1 cellular context compared by ENCODE assay signal in genomic region chr20:49482173-49482572, GRCh38.
TF ChIP-seq lines count a peak whose summit lies in the region.

No MANE protein-coding gene starts in this region.

TF ChIP-seq in WTC11, 78 proteins besides CTCF, POLR2A, EP300 and RAD21 (continued from another document):
- TF ChIP-seq HMGXB4 (CRISPR knock-in tag; IDR thresholded peaks at IDR 0.05): 0 out of 2 replicates have a peak, but pooled peaks have one; percentile 5
- TF ChIP-seq, protein P1, sequence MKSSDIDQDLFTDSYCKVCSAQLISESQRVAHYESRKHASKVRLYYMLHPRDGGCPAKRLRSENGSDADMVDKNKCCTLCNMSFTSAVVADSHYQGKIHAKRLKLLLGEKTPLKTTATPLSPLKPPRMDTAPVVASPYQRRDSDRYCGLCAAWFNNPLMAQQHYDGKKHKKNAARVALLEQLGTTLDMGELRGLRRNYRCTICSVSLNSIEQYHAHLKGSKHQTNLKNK (CRISPR knock-in tag; IDR thresholded peaks at IDR 0.05): no peak
- TF ChIP-seq NFYB (CRISPR knock-in tag; conservative IDR thresholded peaks at IDR 0.05; ENCODE audit: low read depth): no peak; the same call in 1 of the 2 replicates
- TF ChIP-seq ZBTB21 (CRISPR knock-in tag; IDR thresholded peaks at IDR 0.05; ENCODE audit: borderline replicate concordance): no peak
- TF ChIP-seq TP53 (CRISPR knock-in tag; IDR thresholded peaks at IDR 0.05): no peak
- TF ChIP-seq, protein P2, sequence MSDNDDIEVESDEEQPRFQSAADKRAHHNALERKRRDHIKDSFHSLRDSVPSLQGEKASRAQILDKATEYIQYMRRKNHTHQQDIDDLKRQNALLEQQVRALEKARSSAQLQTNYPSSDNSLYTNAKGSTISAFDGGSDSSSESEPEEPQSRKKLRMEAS (CRISPR knock-in tag; IDR thresholded peaks at IDR 0.05): peak; percentile 14; the same call in 1 of the 2 replicates
- no peak for TF ChIP-seq PREB (CRISPR knock-in tag; IDR thresholded peaks at IDR 0.05; ENCODE audit: borderline replicate concordance)
- no peak for TF ChIP-seq GTF2I (CRISPR knock-in tag; conservative IDR thresholded peaks at IDR 0.05)
- TF ChIP-seq GABPB1 (CRISPR knock-in tag; IDR thresholded peaks at IDR 0.05): no peak
- TF ChIP-seq ZNF671 (CRISPR knock-in tag; IDR thresholded peaks at IDR 0.05): no peak
- TF ChIP-seq, protein P3, sequence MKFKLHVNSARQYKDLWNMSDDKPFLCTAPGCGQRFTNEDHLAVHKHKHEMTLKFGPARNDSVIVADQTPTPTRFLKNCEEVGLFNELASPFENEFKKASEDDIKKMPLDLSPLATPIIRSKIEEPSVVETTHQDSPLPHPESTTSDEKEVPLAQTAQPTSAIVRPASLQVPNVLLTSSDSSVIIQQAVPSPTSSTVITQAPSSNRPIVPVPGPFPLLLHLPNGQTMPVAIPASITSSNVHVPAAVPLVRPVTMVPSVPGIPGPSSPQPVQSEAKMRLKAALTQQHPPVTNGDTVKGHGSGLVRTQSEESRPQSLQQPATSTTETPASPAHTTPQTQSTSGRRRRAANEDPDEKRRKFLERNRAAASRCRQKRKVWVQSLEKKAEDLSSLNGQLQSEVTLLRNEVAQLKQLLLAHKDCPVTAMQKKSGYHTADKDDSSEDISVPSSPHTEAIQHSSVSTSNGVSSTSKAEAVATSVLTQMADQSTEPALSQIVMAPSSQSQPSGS (CRISPR knock-in tag; IDR thresholded peaks at IDR 0.05; ENCODE audit: borderline replicate concordance, low read depth): 0 out of 2 replicates have a peak, but pooled peaks have one; percentile 9
- TF ChIP-seq, protein P4, sequence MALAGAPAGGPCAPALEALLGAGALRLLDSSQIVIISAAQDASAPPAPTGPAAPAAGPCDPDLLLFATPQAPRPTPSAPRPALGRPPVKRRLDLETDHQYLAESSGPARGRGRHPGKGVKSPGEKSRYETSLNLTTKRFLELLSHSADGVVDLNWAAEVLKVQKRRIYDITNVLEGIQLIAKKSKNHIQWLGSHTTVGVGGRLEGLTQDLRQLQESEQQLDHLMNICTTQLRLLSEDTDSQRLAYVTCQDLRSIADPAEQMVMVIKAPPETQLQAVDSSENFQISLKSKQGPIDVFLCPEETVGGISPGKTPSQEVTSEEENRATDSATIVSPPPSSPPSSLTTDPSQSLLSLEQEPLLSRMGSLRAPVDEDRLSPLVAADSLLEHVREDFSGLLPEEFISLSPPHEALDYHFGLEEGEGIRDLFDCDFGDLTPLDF (CRISPR knock-in tag; IDR thresholded peaks at IDR 0.05): no peak
- TF ChIP-seq, protein P5, sequence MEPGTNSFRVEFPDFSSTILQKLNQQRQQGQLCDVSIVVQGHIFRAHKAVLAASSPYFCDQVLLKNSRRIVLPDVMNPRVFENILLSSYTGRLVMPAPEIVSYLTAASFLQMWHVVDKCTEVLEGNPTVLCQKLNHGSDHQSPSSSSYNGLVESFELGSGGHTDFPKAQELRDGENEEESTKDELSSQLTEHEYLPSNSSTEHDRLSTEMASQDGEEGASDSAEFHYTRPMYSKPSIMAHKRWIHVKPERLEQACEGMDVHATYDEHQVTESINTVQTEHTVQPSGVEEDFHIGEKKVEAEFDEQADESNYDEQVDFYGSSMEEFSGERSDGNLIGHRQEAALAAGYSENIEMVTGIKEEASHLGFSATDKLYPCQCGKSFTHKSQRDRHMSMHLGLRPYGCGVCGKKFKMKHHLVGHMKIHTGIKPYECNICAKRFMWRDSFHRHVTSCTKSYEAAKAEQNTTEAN (CRISPR knock-in tag; IDR thresholded peaks at IDR 0.05): no peak
- peak; percentile 54 for TF ChIP-seq NR2C2 (CRISPR knock-in tag; IDR thresholded peaks at IDR 0.05)
- no peak for TF ChIP-seq SMAD3 (CRISPR knock-in tag; IDR thresholded peaks at IDR 0.05; ENCODE audit: borderline replicate concordance)
- no peak for TF ChIP-seq PRRX2 (CRISPR knock-in tag; IDR thresholded peaks at IDR 0.05)
- no peak for TF ChIP-seq OVOL2 (CRISPR knock-in tag; IDR thresholded peaks at IDR 0.05; ENCODE audit: borderline replicate concordance)
- TF ChIP-seq, protein P6, sequence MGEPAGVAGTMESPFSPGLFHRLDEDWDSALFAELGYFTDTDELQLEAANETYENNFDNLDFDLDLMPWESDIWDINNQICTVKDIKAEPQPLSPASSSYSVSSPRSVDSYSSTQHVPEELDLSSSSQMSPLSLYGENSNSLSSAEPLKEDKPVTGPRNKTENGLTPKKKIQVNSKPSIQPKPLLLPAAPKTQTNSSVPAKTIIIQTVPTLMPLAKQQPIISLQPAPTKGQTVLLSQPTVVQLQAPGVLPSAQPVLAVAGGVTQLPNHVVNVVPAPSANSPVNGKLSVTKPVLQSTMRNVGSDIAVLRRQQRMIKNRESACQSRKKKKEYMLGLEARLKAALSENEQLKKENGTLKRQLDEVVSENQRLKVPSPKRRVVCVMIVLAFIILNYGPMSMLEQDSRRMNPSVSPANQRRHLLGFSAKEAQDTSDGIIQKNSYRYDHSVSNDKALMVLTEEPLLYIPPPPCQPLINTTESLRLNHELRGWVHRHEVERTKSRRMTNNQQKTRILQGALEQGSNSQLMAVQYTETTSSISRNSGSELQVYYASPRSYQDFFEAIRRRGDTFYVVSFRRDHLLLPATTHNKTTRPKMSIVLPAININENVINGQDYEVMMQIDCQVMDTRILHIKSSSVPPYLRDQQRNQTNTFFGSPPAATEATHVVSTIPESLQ (CRISPR knock-in tag; IDR thresholded peaks at IDR 0.05): no peak
- 0 out of 2 replicates have a peak, but pooled peaks have one; percentile 29 for TF ChIP-seq ESRRA (CRISPR knock-in tag; IDR thresholded peaks at IDR 0.05; ENCODE audit: borderline replicate concordance)
- TF ChIP-seq FOXK1 (CRISPR knock-in tag; IDR thresholded peaks at IDR 0.05): no peak
- TF ChIP-seq NR1H2 (CRISPR knock-in tag; IDR thresholded peaks at IDR 0.05): 0 out of 2 replicates have a peak, but pooled peaks have one; percentile 30
- TF ChIP-seq ATF1 (CRISPR knock-in tag; IDR thresholded peaks at IDR 0.05): peak; percentile 65; the same call in 1 of the 2 replicates
- TF ChIP-seq JUN (CRISPR knock-in tag; IDR thresholded peaks at IDR 0.05): no peak
- TF ChIP-seq CREB1 (CRISPR knock-in tag; IDR thresholded peaks at IDR 0.05): no peak
